ENCODE assay signal across 8 cellular contexts in genomic region chr2:28752608-28752984, GRCh38. TPM values are rescaled to one million over a fixed set of nuclear protein-coding genes. Genes with fewer than 3 reads are reported as not detected.
DNase-seq lines count a peak whose midpoint lies in the region; ATAC-seq and TF ChIP-seq lines count a peak whose summit lies in the region.

No MANE protein-coding gene starts in this region.

- H3K27me3 Mint-ChIP-seq in activated CD4-positive, alpha-beta memory T cell treated with anti-CD3 and anti-CD28 coated beads for 36 hours, result no peaks in the 10 kb centered on the region

- no peak for TF ChIP-seq POLR2A in spleen (IDR thresholded peaks at IDR 0.05)

- ATAC-seq in SK-N-SH treated with all-trans-retinoic acid at 6 μM for 48 hours (no peak), HG03521 (IDR thresholded peaks at IDR 0.05; ENCODE audit: unreplicated experiment) (no peak)

- H3K36me3 Mint-ChIP-seq in activated CD4-positive, alpha-beta memory T cell treated with anti-CD3 and anti-CD28 coated beads for 36 hours, result peaks cover 7% of the 10 kb centered on the region

- WGBS in SK-N-SH (ENCODE audit: low lambda C conversion rate), result under 1% methylated on average over 9 of the region's 9 CpGs
- WGBS in iPS DF 6.9 (ENCODE audit: insufficient coverage, insufficient read length), result no CpG with 5 or more reads among the region's 9 CpGs
- 0 to 1% (median 0%) methylated on average over 9 of the region's 9 CpGs for WGBS in spleen, 5 donors

- peaks cover 15 to 26% of the 10 kb centered on the region in 2 experiments; a peak in 3 of 4 replicates for H3K4me1 ChIP-seq in SK-N-SH (ENCODE audit: control insufficient read depth in 1 of 2, insufficient read depth in 2 of 2, low read depth in 1 of 2, low read length in 1 of 2)
- H3K4me1 ChIP-seq in iPS DF 6.9 (ENCODE audit: control insufficient read depth, insufficient read depth, low read length), result peaks cover 1% of the 10 kb centered on the region; the same call in 1 of the 2 replicates
- peaks cover 36 to 78% (median 62%) of the 10 kb centered on the region in 6 donors for H3K4me1 ChIP-seq in spleen

- peaks cover 61% of the 10 kb centered on the region for H3K4me1 Mint-ChIP-seq in activated CD4-positive, alpha-beta memory T cell treated with anti-CD3 and anti-CD28 coated beads for 36 hours (ENCODE audit: low read depth)

- H3K79me2 ChIP-seq in SK-N-SH (ENCODE audit: insufficient read depth), result peaks cover 57% of the 10 kb centered on the region

- H3K36me3 ChIP-seq in SK-N-SH (replicated peaks in 1 of 2; ENCODE audit: control insufficient read depth in 1 of 2, insufficient read depth in 2 of 2, low read length in 1 of 2) (peaks cover 0 to 4% of the 10 kb centered on the region in 2 experiments), iPS DF 6.9 (ENCODE audit: control insufficient read depth, insufficient read depth, low read length) (no peaks in the 10 kb centered on the region), spleen (no peaks in the 10 kb centered on the region)

- H3F3A ChIP-seq in SK-N-SH (replicated peaks; ENCODE audit: insufficient read depth), result no peaks in the 10 kb centered on the region

- no peaks in the 10 kb centered on the region for H3K27me3 ChIP-seq in SK-N-SH (ENCODE audit: insufficient read depth)
- H3K27me3 ChIP-seq in iPS DF 6.9 (ENCODE audit: control insufficient read depth, insufficient read depth, low read length), result no peaks in the 10 kb centered on the region
- H3K27me3 ChIP-seq in spleen (replicated peaks in 1 of 7), result no peaks in the 10 kb centered on the region

- POLR2A ChIA-PET in SK-N-SH (lab: Yijun Ruan, JAX), result interaction anchor here (0.9 to 5.3 kb wide), 12 partner anchors 9 to 397 kb away, joined by 3 to 105 read pairs (median 4); partner anchors contain the start of gene TRMT61B
- POLR2A ChIA-PET in activated CD4-positive, alpha-beta memory T cell treated with anti-CD3 and anti-CD28 coated beads for 36 hours (lab: Charles Lee), result interaction anchor here (0.6 to 2.5 kb wide), 14 partner anchors 9 to 186 kb away, joined by 3 to 13 read pairs (median 8); partner anchors contain the start of gene WDR43

- H3K9me3 ChIP-seq in SK-N-SH (no peaks in the 10 kb centered on the region), iPS DF 6.9 (ENCODE audit: control insufficient read depth, insufficient read depth, low read length) (no peaks in the 10 kb centered on the region), spleen (no peaks in the 10 kb centered on the region)

- H3K27ac ChIP-seq in SK-N-SH (ENCODE audit: low read depth in 2 of 2, low read length in 1 of 2) (peak overlapping the region; percentile 91 to 100), iPS DF 6.9 (ENCODE audit: low read length) (no peak overlapping the region), spleen (peak overlapping the region; percentile 98 to 100 (median 100))

- peak overlapping the region; percentile 75 to 98 for H3K4me3 ChIP-seq in SK-N-SH (ENCODE audit: low read depth in 2 of 2, low read length in 1 of 2)
- peak overlapping the region; percentile 75 for H3K4me3 ChIP-seq in iPS DF 6.9 (ENCODE audit: low read length)
- peak overlapping the region; percentile 69 to 92 (median 83) for H3K4me3 ChIP-seq in spleen

- TF ChIP-seq CTCF in SK-N-SH (IDR thresholded peaks at IDR 0.05) (no peak), spleen (IDR thresholded peaks at IDR 0.05 in 8 of 11, conservative IDR thresholded peaks at IDR 0.05 in 3 of 11) (no peak)

- H3K27ac Mint-ChIP-seq in activated CD4-positive, alpha-beta memory T cell treated with anti-CD3 and anti-CD28 coated beads for 36 hours, result peak overlapping the region; percentile 96

- no peaks in the 10 kb centered on the region for H3K9me2 ChIP-seq in SK-N-SH

- H3K4me2 ChIP-seq in SK-N-SH, result peak overlapping the region; percentile 72

- intact Hi-C loops in activated CD4-positive, alpha-beta memory T cell treated with anti-CD3 and anti-CD28 coated beads for 36 hours (cut with micrococcal nuclease), result loop anchor here (5.0 kb wide), 1 partner anchor 40 kb away; no protein-coding TSS in a partner anchor
- intact Hi-C loops in spleen (cut with DNase I; ENCODE audit: low total_unique reads), result loop anchor here (10.0 kb wide), 1 partner anchor 158 kb away; no protein-coding TSS in a partner anchor
- intact Hi-C loops in posterior cingulate gyrus (cut with DNase I), result loop anchor here (2.0 to 5.0 kb wide), 5 partner anchors 45 to 365 kb away; partner anchors contain the start of genes CLIP4 and TRMT61B

- H3K9ac ChIP-seq in SK-N-SH, result peak overlapping the region; percentile 98

- no peak; the same call in 1 of the 2 replicates for TF ChIP-seq RAD21 in SK-N-SH (IDR thresholded peaks at IDR 0.05; ENCODE audit: low read length)

- peak overlapping the region; percentile 45; the same call in 1 of the 2 replicates for H2AFZ ChIP-seq in SK-N-SH (ENCODE audit: low read depth)

- CTCF ChIA-PET in SK-N-SH (lab: Yijun Ruan, JAX), result interaction anchor here (0.6 to 8.8 kb wide), 7 partner anchors 66 to 186 kb away, joined by 3 to 109 read pairs (median 6); no protein-coding TSS in a partner anchor
- CTCF ChIA-PET in activated CD4-positive, alpha-beta memory T cell treated with anti-CD3 and anti-CD28 coated beads for 36 hours (lab: Charles Lee), result interaction anchor here (1.0 to 10.5 kb wide), 5 partner anchors 57 to 185 kb away, joined by 3 to 126 read pairs (median 5); no protein-coding TSS in a partner anchor

- no peak for DNase-seq in SK-N-SH
- DNase-seq in activated CD4-positive, alpha-beta memory T cell treated with anti-CD3 and anti-CD28 coated beads for 36 hours, result no peak
- DNase-seq in iPS DF 6.9 (ENCODE audit: low read depth, low spot score), result no peak
- DNase-seq in spleen, result no peak
- DNase-seq in stimulated activated naive CD4-positive, alpha-beta T cell treated with Interleukin-2 at 50 U/mL for 16 hours (lab: John Stamatoyannopoulos, UW), result no peak
- DNase-seq in posterior cingulate gyrus, result no peak

- TF ChIP-seq EP300 in SK-N-SH (IDR thresholded peaks at IDR 0.05; ENCODE audit: borderline replicate concordance in 1 of 2, low read depth in 1 of 2, low read length in 1 of 2), result no peak

- H3K4me3 Mint-ChIP-seq in activated CD4-positive, alpha-beta memory T cell treated with anti-CD3 and anti-CD28 coated beads for 36 hours, result peak overlapping the region; percentile 85

- H3K9me3 Mint-ChIP-seq in activated CD4-positive, alpha-beta memory T cell treated with anti-CD3 and anti-CD28 coated beads for 36 hours, result no peaks in the 10 kb centered on the region

- peaks cover 39% of the 10 kb centered on the region for H4K20me1 ChIP-seq in SK-N-SH (ENCODE audit: insufficient read depth)

TF ChIP-seq in SK-N-SH, 30 proteins besides CTCF, POLR2A, EP300 and RAD21 (continues in another document):
- no peak for TF ChIP-seq ZBTB33 (IDR thresholded peaks at IDR 0.05; ENCODE audit: borderline replicate concordance, low read depth)
- TF ChIP-seq FOXM1 (IDR thresholded peaks at IDR 0.05; ENCODE audit: low read depth), result 0 out of 2 replicates have a peak, but pooled peaks have one; percentile 8
- no peak for TF ChIP-seq FOSL2 (IDR thresholded peaks at IDR 0.05; ENCODE audit: borderline replicate concordance, low read depth)
- no peak for TF ChIP-seq GATA2 (CRISPR knock-in tag; IDR thresholded peaks at IDR 0.05)

TF ChIP-seq in SK-N-SH treated with all-trans-retinoic acid at 6 μM for 48 hours, 23 proteins besides CTCF, POLR2A, EP300 and RAD21 (continues in another document):
- TF ChIP-seq, protein P1, sequence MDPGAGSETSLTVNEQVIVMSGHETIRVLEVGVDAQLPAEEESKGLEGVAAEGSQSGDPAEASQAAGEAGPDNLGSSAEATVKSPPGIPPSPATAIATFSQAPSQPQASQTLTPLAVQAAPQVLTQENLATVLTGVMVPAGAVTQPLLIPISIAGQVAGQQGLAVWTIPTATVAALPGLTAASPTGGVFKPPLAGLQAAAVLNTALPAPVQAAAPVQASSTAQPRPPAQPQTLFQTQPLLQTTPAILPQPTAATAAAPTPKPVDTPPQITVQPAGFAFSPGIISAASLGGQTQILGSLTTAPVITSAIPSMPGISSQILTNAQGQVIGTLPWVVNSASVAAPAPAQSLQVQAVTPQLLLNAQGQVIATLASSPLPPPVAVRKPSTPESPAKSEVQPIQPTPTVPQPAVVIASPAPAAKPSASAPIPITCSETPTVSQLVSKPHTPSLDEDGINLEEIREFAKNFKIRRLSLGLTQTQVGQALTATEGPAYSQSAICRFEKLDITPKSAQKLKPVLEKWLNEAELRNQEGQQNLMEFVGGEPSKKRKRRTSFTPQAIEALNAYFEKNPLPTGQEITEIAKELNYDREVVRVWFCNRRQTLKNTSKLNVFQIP (CRISPR knock-in tag; IDR thresholded peaks at IDR 0.05; ENCODE audit: borderline replicate concordance, low read depth), result no peak
- TF ChIP-seq PPARA (CRISPR knock-in tag; IDR thresholded peaks at IDR 0.05; ENCODE audit: borderline replicate concordance), result no peak
- TF ChIP-seq GLIS3 (CRISPR knock-in tag; IDR thresholded peaks at IDR 0.05), result no peak
- TF ChIP-seq ESRRG (CRISPR knock-in tag; IDR thresholded peaks at IDR 0.05), result no peak
- no peak for TF ChIP-seq TOX (CRISPR knock-in tag; IDR thresholded peaks at IDR 0.05; ENCODE audit: borderline replicate concordance)
- TF ChIP-seq CREB5 (CRISPR knock-in tag; IDR thresholded peaks at IDR 0.05; ENCODE audit: low read depth), result no peak
- no peak for TF ChIP-seq ZFP3 (CRISPR knock-in tag; IDR thresholded peaks at IDR 0.05)

RNA-seq across cellular contexts. Expression of gene PPP1CB, which starts 1.0 kb away (rescaled TPM):
- polyA plus RNA-seq in SK-N-SH (2012; rRNA removed), result 21.7 and 24.7 TPM in 2 replicates
- 26.6 and 31.3 TPM in 2 replicates for polyA plus RNA-seq in SK-N-SH (2012; cell fraction: cytosol; rRNA removed)
- polyA plus RNA-seq in SK-N-SH (2012; cell fraction: nucleus; rRNA removed), result 9.1 and 17.2 TPM in 2 replicates
- total RNA-seq in activated CD4-positive, alpha-beta memory T cell treated with anti-CD3 and anti-CD28 coated beads for 36 hours, result 100 to 1,000 TPM; 238 to 256 TPM
- 100 to 1,000 TPM; 162 to 244 (median 214) TPM for total RNA-seq in spleen
- polyA plus RNA-seq in spleen, result 10 to 100 TPM; 40.4 to 65.1 (median 64.6) TPM

RNA-seq across cellular contexts. Expression of gene SPDYA, which starts 58.0 kb away (rescaled TPM):
- polyA plus RNA-seq in SK-N-SH (2012; rRNA removed) (0.10 TPM in 1 of 2 replicates, not detected in the other), spleen (under 1 TPM; 0.06 to 0.17 (median 0.13) TPM)
- polyA plus RNA-seq in SK-N-SH (2012; cell fraction: cytosol; rRNA removed), result 0.04 TPM in 2 replicates
- polyA plus RNA-seq in SK-N-SH (2012; cell fraction: nucleus; rRNA removed), result 0.11 and 0.18 TPM in 2 replicates
- 1 to 10 TPM in 1 of 2 experiments, under 1 TPM in 1; 0.92 to 1.1 TPM for total RNA-seq in activated CD4-positive, alpha-beta memory T cell treated with anti-CD3 and anti-CD28 coated beads for 36 hours
- total RNA-seq in spleen, result 1 to 10 TPM in 5 of 7 donors, under 1 TPM in 2; 0.60 to 2.8 (median 1.9) TPM
